Comparison of ENCODE assay signal across 18 cellular contexts in the genomic region with DNA sequence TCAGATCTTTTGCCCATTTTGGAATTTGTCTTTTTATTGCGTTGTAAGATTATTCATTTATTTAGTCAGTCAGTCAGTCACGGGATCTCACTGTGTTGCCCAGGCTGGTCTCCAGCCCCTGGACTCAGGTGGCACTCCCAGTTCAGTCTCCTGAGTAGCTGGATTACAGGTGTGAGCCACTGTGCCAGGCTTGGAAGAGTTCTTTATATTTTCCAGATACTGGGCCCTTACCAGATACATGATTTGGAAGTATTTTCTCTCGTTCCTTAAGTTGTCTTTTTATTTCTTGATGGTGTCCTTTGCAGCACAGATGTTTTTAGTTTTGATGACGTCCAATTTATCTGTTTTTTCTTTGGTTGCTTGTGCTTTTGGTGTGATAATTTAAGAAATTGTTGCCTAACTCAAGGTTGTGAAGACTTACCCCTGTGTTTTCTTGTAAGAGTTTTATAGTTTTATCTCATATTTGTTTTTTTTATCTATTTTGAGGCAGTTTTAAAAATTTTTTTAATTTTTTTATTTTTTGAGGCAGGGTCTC.
A peak's percentile ranks its signal among the peaks of the same experiment; 100 is the strongest.
DNase-seq lines count a peak whose midpoint lies in the region; ATAC-seq, FAIRE-seq and TF ChIP-seq lines count a peak whose summit lies in the region.
"Had no signal": no experiment of that assay in that cellular context is flagged by ENCODE, and none has a peak within 500 bp of the region (broad histone marks: within the 10 kb centered on the region; RNA-seq: fewer than 3 reads in every experiment).

No MANE protein-coding gene starts in this region.

- CTCF ChIA-PET in activated CD8-positive, alpha-beta T cell treated with anti-CD3 and anti-CD28 coated beads for 36 hours (lab: Charles Lee): interaction anchor here (1.0 to 1.2 kb wide), 2 partner anchors 9 to 11 kb away, joined by 3 read pairs; no protein-coding TSS in a partner anchor
- CTCF ChIA-PET in activated CD8-positive, alpha-beta T cell treated with anti-CD3 and anti-CD28 coated beads, Interleukin-2, amount 10 ng/mL, durations not matched to agents 7 days and 5 days (lab: Charles Lee): interaction anchor here (1.1 kb wide), 1 partner anchor 13 kb away, joined by 5 read pairs; no protein-coding TSS in a partner anchor

- no peaks in the 10 kb centered on the region for H3K27me3 Mint-ChIP-seq in activated CD8-positive, alpha-beta T cell treated with anti-CD3 and anti-CD28 coated beads for 36 hours
- no peaks in the 10 kb centered on the region for H3K27me3 Mint-ChIP-seq in activated CD8-positive, alpha-beta T cell treated with anti-CD3 and anti-CD28 coated beads, Interleukin-2, amount 10 ng/mL, durations not matched to agents 7 days and 5 days (ENCODE audit: low read depth)
- H3K27me3 Mint-ChIP-seq in naive thymus-derived CD8-positive, alpha-beta T cell: no peaks in the 10 kb centered on the region

- peak overlapping the region; percentile 7 for H3K27ac Mint-ChIP-seq in activated CD8-positive, alpha-beta T cell treated with anti-CD3 and anti-CD28 coated beads for 36 hours
- no peak overlapping the region for H3K27ac Mint-ChIP-seq in activated CD8-positive, alpha-beta T cell treated with anti-CD3 and anti-CD28 coated beads, Interleukin-2, amount 10 ng/mL, durations not matched to agents 7 days and 5 days
- peak overlapping the region in 6 of 10 donors; percentile 0 to 56 (median 18) for H3K27ac Mint-ChIP-seq in naive thymus-derived CD8-positive, alpha-beta T cell

- no peak for DNase-seq in activated CD8-positive, alpha-beta T cell treated with anti-CD3 and anti-CD28 coated beads for 36 hours
- no peak for DNase-seq in activated CD8-positive, alpha-beta T cell treated with anti-CD3 and anti-CD28 coated beads, Interleukin-2, amount 10 ng/mL, durations not matched to agents 7 days and 5 days
- no peak for DNase-seq in naive thymus-derived CD8-positive, alpha-beta T cell
- DNase-seq in Ammon's horn (ENCODE audit: low spot score) (no peak), iPS-NIHi11 (ENCODE audit: low spot score) (no peak), HPDE6-E6E7 (ENCODE audit: extremely low spot score) (no peak)
- DNase-seq: C1 segment of cervical spinal cord, DMS79 treated with DMSO at 0.1 percent for 48 hours, GOT3, Kasumi-1, MM.1S, NCI-H1092 treated with DMSO at 0.1 percent for 48 hours, NCI-H2081 treated with DMSO at 0.1 percent for 48 hours, NCI-H510A, NCI-H82 had no signal

- no peak for ATAC-seq in activated CD8-positive, alpha-beta T cell treated with anti-CD3 and anti-CD28 coated beads for 36 hours
- no peak for ATAC-seq in activated CD8-positive, alpha-beta T cell treated with anti-CD3 and anti-CD28 coated beads, Interleukin-2, amount 10 ng/mL, durations not matched to agents 7 days and 5 days
- ATAC-seq in naive thymus-derived CD8-positive, alpha-beta T cell: no peak
- no peak for ATAC-seq in HG03521 (IDR thresholded peaks at IDR 0.05; ENCODE audit: unreplicated experiment)
- ATAC-seq: HepG2 had no signal

- H3K9me3 Mint-ChIP-seq in activated CD8-positive, alpha-beta T cell treated with anti-CD3 and anti-CD28 coated beads for 36 hours: no peaks in the 10 kb centered on the region
- no peaks in the 10 kb centered on the region for H3K9me3 Mint-ChIP-seq in activated CD8-positive, alpha-beta T cell treated with anti-CD3 and anti-CD28 coated beads, Interleukin-2, amount 10 ng/mL, durations not matched to agents 7 days and 5 days (ENCODE audit: insufficient read depth)
- no peaks in the 10 kb centered on the region for H3K9me3 Mint-ChIP-seq in naive thymus-derived CD8-positive, alpha-beta T cell

- FAIRE-seq in endometrium (lab: Jason Lieb, UNC): peak; percentile 76
- FAIRE-seq: HepG2 had no signal

- H3K36me3 Mint-ChIP-seq in activated CD8-positive, alpha-beta T cell treated with anti-CD3 and anti-CD28 coated beads for 36 hours (ENCODE audit: low read depth): peaks cover 11% of the 10 kb centered on the region
- H3K36me3 Mint-ChIP-seq in activated CD8-positive, alpha-beta T cell treated with anti-CD3 and anti-CD28 coated beads, Interleukin-2, amount 10 ng/mL, durations not matched to agents 7 days and 5 days (ENCODE audit: low read depth): peaks cover 30% of the 10 kb centered on the region
- H3K36me3 Mint-ChIP-seq in naive thymus-derived CD8-positive, alpha-beta T cell: peaks cover 11 to 53% (median 15%) of the 10 kb centered on the region in 3 donors

- POLR2A ChIA-PET in activated CD8-positive, alpha-beta T cell treated with anti-CD3 and anti-CD28 coated beads for 36 hours (lab: Charles Lee): no interaction called here
- POLR2A ChIA-PET in activated CD8-positive, alpha-beta T cell treated with anti-CD3 and anti-CD28 coated beads, Interleukin-2, amount 10 ng/mL, durations not matched to agents 7 days and 5 days (lab: Charles Lee): no interaction called here
- POLR2A ChIA-PET in naive thymus-derived CD8-positive, alpha-beta T cell (lab: Charles Lee): no interaction called here

- intact Hi-C loops in activated CD8-positive, alpha-beta T cell treated with anti-CD3 and anti-CD28 coated beads for 36 hours (cut with micrococcal nuclease): no loop called here

- peaks cover 39% of the 10 kb centered on the region for H3K4me1 Mint-ChIP-seq in activated CD8-positive, alpha-beta T cell treated with anti-CD3 and anti-CD28 coated beads for 36 hours (ENCODE audit: low read depth)
- H3K4me1 Mint-ChIP-seq in activated CD8-positive, alpha-beta T cell treated with anti-CD3 and anti-CD28 coated beads, Interleukin-2, amount 10 ng/mL, durations not matched to agents 7 days and 5 days (ENCODE audit: low read depth): peaks cover 5% of the 10 kb centered on the region
- H3K4me1 Mint-ChIP-seq in naive thymus-derived CD8-positive, alpha-beta T cell: peaks cover 41 to 77% (median 62%) of the 10 kb centered on the region in 4 donors

- H3K4me3 Mint-ChIP-seq in activated CD8-positive, alpha-beta T cell treated with anti-CD3 and anti-CD28 coated beads for 36 hours: no peak overlapping the region
- no peak overlapping the region for H3K4me3 Mint-ChIP-seq in activated CD8-positive, alpha-beta T cell treated with anti-CD3 and anti-CD28 coated beads, Interleukin-2, amount 10 ng/mL, durations not matched to agents 7 days and 5 days
- no peak overlapping the region for H3K4me3 Mint-ChIP-seq in naive thymus-derived CD8-positive, alpha-beta T cell

- TF ChIP-seq CTCF in activated CD8-positive, alpha-beta T cell treated with anti-CD3 and anti-CD28 coated beads for 36 hours (IDR thresholded peaks at IDR 0.05): no peak
